8 cellular contexts compared by ENCODE assay signal in the genomic region with DNA sequence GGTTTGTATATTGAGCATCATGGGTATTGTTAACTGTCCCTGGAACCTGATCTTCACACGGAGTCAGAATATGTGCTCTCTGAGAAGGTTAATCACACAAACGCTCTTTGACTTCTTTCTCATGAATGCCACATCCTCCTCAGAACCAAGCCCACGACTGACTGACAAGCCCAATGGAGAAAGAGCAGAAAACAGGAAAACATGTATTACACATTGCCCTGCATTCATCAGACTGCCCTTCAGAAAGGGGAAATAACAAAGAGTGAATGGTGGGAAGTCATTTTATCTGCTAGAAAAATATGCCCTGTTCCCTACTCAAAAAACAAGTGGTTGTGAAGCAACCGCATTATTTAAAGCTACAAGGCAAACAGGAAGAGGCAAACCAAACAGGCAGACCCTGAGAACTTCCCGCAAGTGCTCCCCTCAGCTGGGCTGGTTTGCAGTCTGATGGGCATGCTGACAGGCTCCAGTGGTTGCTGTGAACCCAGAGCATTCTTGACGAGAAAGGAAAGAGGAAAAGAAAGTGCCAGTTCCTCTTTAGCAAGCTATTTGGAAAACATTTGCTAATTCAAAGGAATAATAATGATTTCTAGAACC.
DNase-seq lines count a peak whose midpoint lies in the region; ATAC-seq, FAIRE-seq and TF ChIP-seq lines count a peak whose summit lies in the region.

No MANE protein-coding gene starts in this region.

- TF ChIP-seq CTCF in DND-41 (IDR thresholded peaks at IDR 0.05; ENCODE audit: borderline replicate concordance, extremely low read depth, low read length, poor library complexity, severe bottlenecking): no peak

- H3K4me1 ChIP-seq in DND-41 (ENCODE audit: insufficient read depth, low read length): peaks cover 35% of the 10 kb centered on the region

- FAIRE-seq in GM12892 (lab: Jason Lieb, UNC) (no peak), RCC 7860 (lab: Jason Lieb, UNC) (no peak)

- no peaks in the 10 kb centered on the region for H3K36me3 ChIP-seq in DND-41 (ENCODE audit: insufficient read depth, low read length)

- ATAC-seq in DND-41 (ENCODE audit: insufficient read depth, low read depth) (peak; percentile 94), GM21786 (IDR thresholded peaks at IDR 0.05; ENCODE audit: unreplicated experiment) (peak; percentile 53)

- H3K9ac ChIP-seq in DND-41 (ENCODE audit: low read depth, low read length): peak overlapping the region; percentile 34

- DNase-seq in DND-41 (peak; percentile 86), GM12892 (ENCODE audit: insufficient read length) (no peak), RCC 7860 (ENCODE audit: low spot score) (no peak), NCI-H69 (lab: John Stamatoyannopoulos, UW) (no peak)
- DNase-seq in stimulated activated CD4-positive, alpha-beta T cell treated with anti-CD3 and anti-CD28 coated beads, Interleukin-2, amount 100 ng/mL, for 48 hours: no peak

- H3K9me3 ChIP-seq in DND-41 (ENCODE audit: insufficient read depth, low read length, severe bottlenecking): no peaks in the 10 kb centered on the region

- H3K27ac ChIP-seq in DND-41 (ENCODE audit: low read length) (peak overlapping the region; percentile 85), layer of hippocampus (ENCODE audit: low read depth, low read length) (peak overlapping the region; percentile 30)

- H4K20me1 ChIP-seq in DND-41 (ENCODE audit: insufficient read depth, low read length): no peaks in the 10 kb centered on the region

- peak overlapping the region in 1 of 2 experiments; percentile 37; a peak in 2 of 4 replicates for H3K4me3 ChIP-seq in DND-41 (ENCODE audit: low read depth in 1 of 2, low read length in 2 of 2)

- peak overlapping the region; percentile 53 for H2AFZ ChIP-seq in DND-41 (ENCODE audit: low read depth, low read length)

- H3K79me2 ChIP-seq in DND-41 (ENCODE audit: insufficient read depth, low read length): no peaks in the 10 kb centered on the region

- H3K27me3 ChIP-seq in DND-41 (ENCODE audit: insufficient read depth, low read length, poor library complexity) (no peaks in the 10 kb centered on the region), layer of hippocampus (ENCODE audit: control insufficient read depth, insufficient read depth, low read length) (no peaks in the 10 kb centered on the region)

- H3K4me2 ChIP-seq in DND-41 (ENCODE audit: insufficient read depth, low read length): peak overlapping the region; percentile 56

- TF ChIP-seq POLR2A in GM12892 (IDR thresholded peaks at IDR 0.05; ENCODE audit: low read depth, low read length): no peak

TF ChIP-seq in PFSK-1, 5 proteins besides CTCF, POLR2A, EP300 and RAD21:
- TF ChIP-seq, protein P1, sequence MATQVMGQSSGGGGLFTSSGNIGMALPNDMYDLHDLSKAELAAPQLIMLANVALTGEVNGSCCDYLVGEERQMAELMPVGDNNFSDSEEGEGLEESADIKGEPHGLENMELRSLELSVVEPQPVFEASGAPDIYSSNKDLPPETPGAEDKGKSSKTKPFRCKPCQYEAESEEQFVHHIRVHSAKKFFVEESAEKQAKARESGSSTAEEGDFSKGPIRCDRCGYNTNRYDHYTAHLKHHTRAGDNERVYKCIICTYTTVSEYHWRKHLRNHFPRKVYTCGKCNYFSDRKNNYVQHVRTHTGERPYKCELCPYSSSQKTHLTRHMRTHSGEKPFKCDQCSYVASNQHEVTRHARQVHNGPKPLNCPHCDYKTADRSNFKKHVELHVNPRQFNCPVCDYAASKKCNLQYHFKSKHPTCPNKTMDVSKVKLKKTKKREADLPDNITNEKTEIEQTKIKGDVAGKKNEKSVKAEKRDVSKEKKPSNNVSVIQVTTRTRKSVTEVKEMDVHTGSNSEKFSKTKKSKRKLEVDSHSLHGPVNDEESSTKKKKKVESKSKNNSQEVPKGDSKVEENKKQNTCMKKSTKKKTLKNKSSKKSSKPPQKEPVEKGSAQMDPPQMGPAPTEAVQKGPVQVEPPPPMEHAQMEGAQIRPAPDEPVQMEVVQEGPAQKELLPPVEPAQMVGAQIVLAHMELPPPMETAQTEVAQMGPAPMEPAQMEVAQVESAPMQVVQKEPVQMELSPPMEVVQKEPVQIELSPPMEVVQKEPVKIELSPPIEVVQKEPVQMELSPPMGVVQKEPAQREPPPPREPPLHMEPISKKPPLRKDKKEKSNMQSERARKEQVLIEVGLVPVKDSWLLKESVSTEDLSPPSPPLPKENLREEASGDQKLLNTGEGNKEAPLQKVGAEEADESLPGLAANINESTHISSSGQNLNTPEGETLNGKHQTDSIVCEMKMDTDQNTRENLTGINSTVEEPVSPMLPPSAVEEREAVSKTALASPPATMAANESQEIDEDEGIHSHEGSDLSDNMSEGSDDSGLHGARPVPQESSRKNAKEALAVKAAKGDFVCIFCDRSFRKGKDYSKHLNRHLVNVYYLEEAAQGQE (IDR thresholded peaks at IDR 0.05; ENCODE audit: insufficient read depth in 1 of 2, low read depth in 2 of 2, low read length in 2 of 2): no peak
- TF ChIP-seq TAF1 (IDR thresholded peaks at IDR 0.05; ENCODE audit: borderline replicate concordance, insufficient read depth, low read length): peak; percentile 9; the same call in 1 of the 2 replicates
